ENCODE assay signal across 17 cellular contexts in the genomic region with DNA sequence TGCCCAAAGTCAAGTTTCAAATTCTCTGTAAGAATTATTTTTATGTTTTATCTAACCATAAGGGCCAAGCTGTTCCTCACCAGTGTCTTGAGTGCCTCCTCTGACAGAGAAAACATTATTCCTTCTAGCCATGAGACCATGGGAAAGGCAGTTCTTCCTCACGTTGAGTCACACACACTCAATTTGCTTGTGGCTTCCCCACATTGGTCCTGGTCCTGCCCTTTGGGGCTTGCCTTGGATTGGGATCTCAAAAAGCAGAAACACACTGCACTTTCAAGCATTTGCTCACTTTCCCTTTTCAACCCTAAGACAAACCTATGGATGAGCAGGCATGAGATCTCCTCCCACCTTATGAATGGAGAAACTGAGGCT.
"Had no signal": no experiment of that assay in that cellular context is flagged by ENCODE, and none has a peak within 500 bp of the region (broad histone marks: within the 10 kb centered on the region; RNA-seq: fewer than 3 reads in every experiment).

No MANE protein-coding gene starts in this region.

- H3K4me3 Mint-ChIP-seq: immature natural killer cell; naive thymus-derived CD4-positive, alpha-beta T cell; nephron progenitor cell had no signal

- H3K4me1 Mint-ChIP-seq: immature natural killer cell; naive thymus-derived CD4-positive, alpha-beta T cell had no signal

- ATAC-seq: left colon; naive thymus-derived CD4-positive, alpha-beta T cell; sciatic nerve; upper lobe of right lung had no signal

- H3K36me3 Mint-ChIP-seq: immature natural killer cell; naive thymus-derived CD4-positive, alpha-beta T cell had no signal

- DNase-seq: cerebellar nuclear complex; colonic mucosa; dermis blood vessel endothelial cell; esophagus squamous epithelium; foreskin fibroblast; immature natural killer cell; left colon; left ventricle myocardium superior; naive thymus-derived CD4-positive, alpha-beta T cell; nephron progenitor cell; stimulated activated CD4-positive, alpha-beta T cell treated with anti-CD3 and anti-CD28 coated beads, Interleukin-12 subunit alpha, Interleukin-12 subunit beta, amount 100 ng/mL, for 4 hours; stimulated activated naive CD4-positive, alpha-beta T cell; stomach; tibial artery; upper lobe of right lung had no signal

- H3K9me3 ChIP-seq: colonic mucosa, esophagus squamous epithelium, neutrophil, stomach, tibial artery, upper lobe of right lung had no signal

- H3K27ac Mint-ChIP-seq: immature natural killer cell; naive thymus-derived CD4-positive, alpha-beta T cell; nephron progenitor cell had no signal

- H3K27me3 Mint-ChIP-seq: naive thymus-derived CD4-positive, alpha-beta T cell had no signal
